In genomic region chr16:68110611-68111010, GRCh38 we compare ENCODE assay signal across 6 cellular contexts. TPM values are rescaled to one million over a fixed set of nuclear protein-coding genes. Genes with fewer than 3 reads are reported as not detected.
DNase-seq lines count a peak whose midpoint lies in the region; ATAC-seq and TF ChIP-seq lines count a peak whose summit lies in the region.
"Not testable (repeated sequence)": the region's sequence is repeated elsewhere in the genome, so short reads cannot be mapped to it uniquely, and the experiment has no call there.

No MANE protein-coding gene starts in this region.

- peaks cover 69% of the 10 kb centered on the region for H3K4me1 ChIP-seq in CD4-positive, alpha-beta memory T cell (ENCODE audit: insufficient read depth, low read length)

- peaks cover 0 to 34% (median 20%) of the 10 kb centered on the region in 8 donors for H3K9me3 Mint-ChIP-seq in CD4-positive, alpha-beta memory T cell
- H3K9me3 Mint-ChIP-seq in activated CD4-positive, alpha-beta T cell treated with anti-CD3 and anti-CD28 coated beads, Interleukin-2, amount 10 ng/mL, durations not matched to agents 24 days and 14 days: peaks cover 35% of the 10 kb centered on the region
- H3K9me3 Mint-ChIP-seq in activated T-helper 1 cell treated with anti-CD3 and anti-CD28 coated beads, Interleukin-12 subunit alpha, Interleukin-12 subunit beta, Interleukin-2, Interleukin-4 antibody, amounts not matched to agents 30 ng/mL and 10 ng/mL and 1 ng/mL, durations not matched to agents 14 hours and 24 hours and 36 hours: peaks cover 45% of the 10 kb centered on the region
- H3K9me3 Mint-ChIP-seq in activated naive CD4-positive, alpha-beta T cell treated with anti-CD3 and anti-CD28 coated beads, Interleukin-2, amount 50 U/mL, for 72 hours: peaks cover 18 to 46% of the 10 kb centered on the region in 2 donors
- H3K9me3 Mint-ChIP-seq in immature natural killer cell (peaks cover 0 to 19% (median 11%) of the 10 kb centered on the region in 6 donors), natural killer cell (peaks cover 9 to 11% of the 10 kb centered on the region in 2 donors)

- H3K27ac ChIP-seq in CD4-positive, alpha-beta memory T cell (ENCODE audit: low read depth, low read length): not testable (repeated sequence)

- H3K4me3 ChIP-seq in CD4-positive, alpha-beta memory T cell (ENCODE audit: low read length in 2 of 2): not testable (repeated sequence)

- POLR2A ChIA-PET in CD4-positive, alpha-beta memory T cell (lab: Charles Lee; ENCODE audit: partially characterized antibody): interaction anchor here (1.0 kb wide), 1 partner anchor 26 kb away, joined by 3 read pairs; no protein-coding TSS in a partner anchor

- H3K36me3 Mint-ChIP-seq in CD4-positive, alpha-beta memory T cell: peaks cover 28 to 40% of the 10 kb centered on the region in 2 donors
- H3K36me3 Mint-ChIP-seq in activated CD4-positive, alpha-beta T cell treated with anti-CD3 and anti-CD28 coated beads, Interleukin-2, amount 10 ng/mL, durations not matched to agents 24 days and 14 days (ENCODE audit: low read depth): peaks cover 47% of the 10 kb centered on the region
- H3K36me3 Mint-ChIP-seq in activated T-helper 1 cell treated with anti-CD3 and anti-CD28 coated beads, Interleukin-12 subunit alpha, Interleukin-12 subunit beta, Interleukin-2, Interleukin-4 antibody, amounts not matched to agents 30 ng/mL and 10 ng/mL and 1 ng/mL, durations not matched to agents 14 hours and 24 hours and 36 hours (ENCODE audit: low read depth): peaks cover 51% of the 10 kb centered on the region
- H3K36me3 Mint-ChIP-seq in activated naive CD4-positive, alpha-beta T cell treated with anti-CD3 and anti-CD28 coated beads, Interleukin-2, amount 50 U/mL, for 72 hours: peaks cover 14 to 59% of the 10 kb centered on the region in 2 donors
- peaks cover 16 to 20% (median 18%) of the 10 kb centered on the region in 3 donors for H3K36me3 Mint-ChIP-seq in immature natural killer cell
- H3K36me3 Mint-ChIP-seq in natural killer cell: peaks cover 14% of the 10 kb centered on the region

- DNase-seq in CD4-positive, alpha-beta memory T cell; activated CD4-positive, alpha-beta T cell treated with anti-CD3 and anti-CD28 coated beads, Interleukin-2, amount 10 ng/mL, durations not matched to agents 24 days and 14 days; activated T-helper 1 cell treated with anti-CD3 and anti-CD28 coated beads, Interleukin-12 subunit alpha, Interleukin-12 subunit beta, Interleukin-2, Interleukin-4 antibody, amounts not matched to agents 30 ng/mL and 10 ng/mL and 1 ng/mL, durations not matched to agents 14 hours and 24 hours and 36 hours (ENCODE audit: low spot score); activated naive CD4-positive, alpha-beta T cell treated with anti-CD3 and anti-CD28 coated beads, Interleukin-2, amount 50 U/mL, for 72 hours (ENCODE audit: low spot score in 2 of 2); immature natural killer cell; natural killer cell: not testable (repeated sequence)

- H3K4me3 Mint-ChIP-seq in CD4-positive, alpha-beta memory T cell: peak overlapping the region in 5 of 8 donors; percentile 0 to 67 (median 20)
- H3K4me3 Mint-ChIP-seq in activated CD4-positive, alpha-beta T cell treated with anti-CD3 and anti-CD28 coated beads, Interleukin-2, amount 10 ng/mL, durations not matched to agents 24 days and 14 days: not testable (repeated sequence)
- H3K4me3 Mint-ChIP-seq in activated T-helper 1 cell treated with anti-CD3 and anti-CD28 coated beads, Interleukin-12 subunit alpha, Interleukin-12 subunit beta, Interleukin-2, Interleukin-4 antibody, amounts not matched to agents 30 ng/mL and 10 ng/mL and 1 ng/mL, durations not matched to agents 14 hours and 24 hours and 36 hours: peak overlapping the region; percentile 15
- H3K4me3 Mint-ChIP-seq in immature natural killer cell (peak overlapping the region in 3 of 5 donors; percentile 7 to 31 (median 7)), natural killer cell (peak overlapping the region; percentile 47)

- ATAC-seq in activated naive CD4-positive, alpha-beta T cell treated with anti-CD3 and anti-CD28 coated beads, Interleukin-2, amount 50 U/mL, for 72 hours; natural killer cell: not testable (repeated sequence)

- intact Hi-C loops in CD4-positive, alpha-beta memory T cell (cut with micrococcal nuclease): loop anchor here (2.0 to 10.0 kb wide), 2 partner anchors 14 to 46 kb away; no protein-coding TSS in a partner anchor
- intact Hi-C loops in activated CD4-positive, alpha-beta T cell treated with anti-CD3 and anti-CD28 coated beads, Interleukin-2, amount 10 ng/mL, durations not matched to agents 24 days and 14 days (cut with micrococcal nuclease); activated T-helper 1 cell treated with anti-CD3 and anti-CD28 coated beads, Interleukin-12 subunit alpha, Interleukin-12 subunit beta, Interleukin-2, Interleukin-4 antibody, amounts not matched to agents 30 ng/mL and 10 ng/mL and 1 ng/mL, durations not matched to agents 14 hours and 24 hours and 36 hours (cut with micrococcal nuclease); natural killer cell (cut with micrococcal nuclease): not testable (repeated sequence)

- not testable (repeated sequence) for H3K27me3 ChIP-seq in CD4-positive, alpha-beta memory T cell (ENCODE audit: insufficient read depth, low read length)

- H3K36me3 ChIP-seq in CD4-positive, alpha-beta memory T cell (ENCODE audit: insufficient read depth, low read length): not testable (repeated sequence)

- H3K9me3 ChIP-seq in CD4-positive, alpha-beta memory T cell (ENCODE audit: control insufficient read depth in 1 of 2, low read length in 2 of 2): not testable (repeated sequence)

- H3K27me3 Mint-ChIP-seq in CD4-positive, alpha-beta memory T cell; activated CD4-positive, alpha-beta T cell treated with anti-CD3 and anti-CD28 coated beads, Interleukin-2, amount 10 ng/mL, durations not matched to agents 24 days and 14 days; activated T-helper 1 cell treated with anti-CD3 and anti-CD28 coated beads, Interleukin-12 subunit alpha, Interleukin-12 subunit beta, Interleukin-2, Interleukin-4 antibody, amounts not matched to agents 30 ng/mL and 10 ng/mL and 1 ng/mL, durations not matched to agents 14 hours and 24 hours and 36 hours (ENCODE audit: insufficient read depth); immature natural killer cell (ENCODE audit: low read depth in 3 of 3); natural killer cell (ENCODE audit: low read depth in 2 of 2): not testable (repeated sequence)

- CTCF ChIA-PET in CD4-positive, alpha-beta memory T cell (lab: Charles Lee; ENCODE audit: partially characterized antibody): interaction anchor here (0.7 kb wide), 1 partner anchor 294 kb away, joined by 3 read pairs; no protein-coding TSS in a partner anchor

- peaks cover 52 to 93% (median 70%) of the 10 kb centered on the region in 4 donors for H3K4me1 Mint-ChIP-seq in CD4-positive, alpha-beta memory T cell
- peaks cover 49% of the 10 kb centered on the region for H3K4me1 Mint-ChIP-seq in activated CD4-positive, alpha-beta T cell treated with anti-CD3 and anti-CD28 coated beads, Interleukin-2, amount 10 ng/mL, durations not matched to agents 24 days and 14 days
- H3K4me1 Mint-ChIP-seq in activated T-helper 1 cell treated with anti-CD3 and anti-CD28 coated beads, Interleukin-12 subunit alpha, Interleukin-12 subunit beta, Interleukin-2, Interleukin-4 antibody, amounts not matched to agents 30 ng/mL and 10 ng/mL and 1 ng/mL, durations not matched to agents 14 hours and 24 hours and 36 hours (ENCODE audit: low read depth): peaks cover 65% of the 10 kb centered on the region
- H3K4me1 Mint-ChIP-seq in immature natural killer cell: peaks cover 91 to 95% of the 10 kb centered on the region in 2 donors
- peaks cover 80 to 90% of the 10 kb centered on the region in 2 donors for H3K4me1 Mint-ChIP-seq in natural killer cell

- not testable (repeated sequence) for TF ChIP-seq CTCF in natural killer cell (IDR thresholded peaks at IDR 0.05)

- peak overlapping the region in 2 of 7 donors; percentile 1 to 25 for H3K27ac Mint-ChIP-seq in CD4-positive, alpha-beta memory T cell
- peak overlapping the region; percentile 11 for H3K27ac Mint-ChIP-seq in activated CD4-positive, alpha-beta T cell treated with anti-CD3 and anti-CD28 coated beads, Interleukin-2, amount 10 ng/mL, durations not matched to agents 24 days and 14 days
- peak overlapping the region; percentile 20 for H3K27ac Mint-ChIP-seq in activated T-helper 1 cell treated with anti-CD3 and anti-CD28 coated beads, Interleukin-12 subunit alpha, Interleukin-12 subunit beta, Interleukin-2, Interleukin-4 antibody, amounts not matched to agents 30 ng/mL and 10 ng/mL and 1 ng/mL, durations not matched to agents 14 hours and 24 hours and 36 hours
- peak overlapping the region; percentile 1 to 47 for H3K27ac Mint-ChIP-seq in activated naive CD4-positive, alpha-beta T cell treated with anti-CD3 and anti-CD28 coated beads, Interleukin-2, amount 50 U/mL, for 72 hours
- H3K27ac Mint-ChIP-seq in immature natural killer cell (peak overlapping the region; percentile 22 to 90 (median 64)), natural killer cell (peak overlapping the region; percentile 84 to 88)

RNA-seq across cellular contexts. Expression of gene NFATC3, which starts 25.4 kb away (rescaled TPM):
- 100 to 1,000 TPM; 127 to 134 TPM for total RNA-seq in CD4-positive, alpha-beta memory T cell
- polyA plus RNA-seq in CD4-positive, alpha-beta memory T cell: 10 to 100 TPM; 76.5 to 94.9 TPM
- total RNA-seq in activated CD4-positive, alpha-beta T cell treated with anti-CD3 and anti-CD28 coated beads, Interleukin-2, amount 10 ng/mL, durations not matched to agents 24 days and 14 days: 143 and 146 TPM in 2 replicates
- total RNA-seq in activated T-helper 1 cell treated with anti-CD3 and anti-CD28 coated beads, Interleukin-12 subunit alpha, Interleukin-12 subunit beta, Interleukin-2, Interleukin-4 antibody, amounts not matched to agents 30 ng/mL and 10 ng/mL and 1 ng/mL, durations not matched to agents 14 hours and 24 hours and 36 hours: 152 and 157 TPM in 2 replicates
- total RNA-seq in activated naive CD4-positive, alpha-beta T cell treated with anti-CD3 and anti-CD28 coated beads, Interleukin-2, amount 50 U/mL, for 72 hours: 10 to 100 TPM; 64.2 to 90.1 TPM
- polyA plus RNA-seq in immature natural killer cell: 100 to 1,000 TPM in 2 of 3 donors, 10 to 100 TPM in 1; 66.5 to 160 (median 119) TPM
- 100 to 1,000 TPM; 241 to 282 (median 263) TPM for total RNA-seq in natural killer cell
